ENCODE assay signal across 8 cellular contexts in genomic region chr6:118652051-118652699, GRCh38. TPM values are rescaled to one million over a fixed set of nuclear protein-coding genes. Genes with fewer than 3 reads are reported as not detected.
DNase-seq lines count a peak whose midpoint lies in the region; ATAC-seq and TF ChIP-seq lines count a peak whose summit lies in the region.

No MANE protein-coding gene starts in this region.

- ATAC-seq in GM19023 (IDR thresholded peaks at IDR 0.05; ENCODE audit: unreplicated experiment) (no peak), GM21825 (IDR thresholded peaks at IDR 0.05; ENCODE audit: unreplicated experiment) (no peak)

- H4K20me1 ChIP-seq in MM.1S (ENCODE audit: insufficient read depth, low read length): no peaks in the 10 kb centered on the region

- peaks cover 31% of the 10 kb centered on the region for H3K79me2 ChIP-seq in MM.1S (ENCODE audit: low read length)

- peaks cover 0 to 4% (median 0%) of the 10 kb centered on the region in 3 donors for H3K36me3 Mint-ChIP-seq in CD8-positive, alpha-beta memory T cell

- peaks cover 13% of the 10 kb centered on the region for H3F3A ChIP-seq in MM.1S (ENCODE audit: insufficient read depth, low read length)

- H2AFZ ChIP-seq in MM.1S (ENCODE audit: low read length): peak overlapping the region; percentile 88
- H2AFZ ChIP-seq in neuron (ENCODE audit: low read depth, low read length): peak overlapping the region; percentile 50

- H3K4me3 ChIP-seq in CD8-positive, alpha-beta memory T cell (ENCODE audit: low read length): peak overlapping the region; percentile 75
- H3K4me3 ChIP-seq in MM.1S (ENCODE audit: low read length) (peak overlapping the region; percentile 94), duodenal mucosa (ENCODE audit: low read depth in 1 of 2, low read length in 2 of 2) (peak overlapping the region; percentile 64 to 75), neuron (ENCODE audit: low read length) (peak overlapping the region; percentile 93)

- no peaks in the 10 kb centered on the region for H3K36me3 ChIP-seq in CD8-positive, alpha-beta memory T cell (ENCODE audit: insufficient read depth, low read length)
- H3K36me3 ChIP-seq in MM.1S (replicated peaks; ENCODE audit: insufficient read depth, low read length): no peaks in the 10 kb centered on the region
- no peaks in the 10 kb centered on the region for H3K36me3 ChIP-seq in duodenal mucosa (ENCODE audit: control insufficient read depth in 1 of 2, insufficient read depth in 2 of 2, low read length in 2 of 2)
- H3K36me3 ChIP-seq in neuron (ENCODE audit: insufficient read depth, low read length): no peaks in the 10 kb centered on the region

- H3K27me3 Mint-ChIP-seq in CD8-positive, alpha-beta memory T cell: peaks cover 0 to 2% of the 10 kb centered on the region in 2 donors

- no peaks in the 10 kb centered on the region for H3K9me2 ChIP-seq in MM.1S (replicated peaks; ENCODE audit: insufficient read depth, low read length)

- H3K27ac ChIP-seq in CD8-positive, alpha-beta memory T cell (ENCODE audit: low read depth, low read length): peak overlapping the region; percentile 82
- H3K27ac ChIP-seq in MM.1S (ENCODE audit: low read length) (no peak overlapping the region), duodenal mucosa (ENCODE audit: low read depth, low read length) (no peak overlapping the region)

- H3K4me1 Mint-ChIP-seq in CD8-positive, alpha-beta memory T cell: peaks cover 46 to 57% (median 54%) of the 10 kb centered on the region in 3 donors

- H3K27ac Mint-ChIP-seq in CD8-positive, alpha-beta memory T cell: peak overlapping the region; percentile 87 to 98 (median 97)

- peak overlapping the region; percentile 94 to 98 (median 97) for H3K4me3 Mint-ChIP-seq in CD8-positive, alpha-beta memory T cell

- H3K27me3 ChIP-seq in CD8-positive, alpha-beta memory T cell (ENCODE audit: insufficient read depth, low read length, poor library complexity, severe bottlenecking): no peaks in the 10 kb centered on the region
- no peaks in the 10 kb centered on the region for H3K27me3 ChIP-seq in MM.1S (replicated peaks; ENCODE audit: insufficient read depth, low read length)
- peaks cover 3 to 13% of the 10 kb centered on the region in 2 donors for H3K27me3 ChIP-seq in duodenal mucosa (ENCODE audit: control insufficient read depth in 1 of 2, insufficient read depth in 2 of 2, low read length in 2 of 2)
- no peaks in the 10 kb centered on the region for H3K27me3 ChIP-seq in neuron (ENCODE audit: insufficient read depth, low read length)

- peaks cover 36% of the 10 kb centered on the region for H3K4me1 ChIP-seq in CD8-positive, alpha-beta memory T cell (ENCODE audit: insufficient read depth, low read length)
- H3K4me1 ChIP-seq in MM.1S (ENCODE audit: low read length) (peaks cover 18% of the 10 kb centered on the region), duodenal mucosa (ENCODE audit: control insufficient read depth in 1 of 2, insufficient read depth in 2 of 2, low read length in 2 of 2) (peaks cover 10 to 11% of the 10 kb centered on the region in 2 donors), neuron (ENCODE audit: insufficient read depth, low read length) (peaks cover 15% of the 10 kb centered on the region)

- POLR2A ChIA-PET in CD8-positive, alpha-beta memory T cell (lab: Charles Lee): interaction anchor here (0.9 to 1.6 kb wide), 7 partner anchors 8 to 283 kb away, joined by 3 to 28 read pairs (median 7); partner anchors contain the start of genes ASF1A and MCM9

- H3K9me3 Mint-ChIP-seq in CD8-positive, alpha-beta memory T cell: no peaks in the 10 kb centered on the region

- no peak for TF ChIP-seq CTCF in MM.1S (IDR thresholded peaks at IDR 0.05; ENCODE audit: low read length)

- H3K4me2 ChIP-seq in MM.1S (ENCODE audit: low read depth, low read length): peak overlapping the region; percentile 69; the same call in 1 of the 2 replicates

- H3K9me3 ChIP-seq in CD8-positive, alpha-beta memory T cell (ENCODE audit: low read length): no peaks in the 10 kb centered on the region
- no peaks in the 10 kb centered on the region for H3K9me3 ChIP-seq in MM.1S (replicated peaks; ENCODE audit: insufficient read depth, low read length)
- H3K9me3 ChIP-seq in duodenal mucosa (ENCODE audit: control insufficient read depth in 1 of 2, low read length in 2 of 2): no peaks in the 10 kb centered on the region
- H3K9me3 ChIP-seq in neuron (ENCODE audit: low read length): no peaks in the 10 kb centered on the region

- CTCF ChIA-PET in CD8-positive, alpha-beta memory T cell (lab: Charles Lee): interaction anchor here (0.8 to 2.7 kb wide), 12 partner anchors 14 to 242 kb away, joined by 3 to 6 read pairs (median 4); partner anchors contain the start of gene ASF1A

- H3K9ac ChIP-seq in MM.1S (ENCODE audit: low read length) (peak overlapping the region; percentile 58; the same call in 1 of the 2 replicates), duodenal mucosa (ENCODE audit: low read depth in 1 of 2, low read length in 2 of 2) (peak overlapping the region; percentile 59 to 60)

- no peak for DNase-seq in CD8-positive, alpha-beta memory T cell
- no peak for DNase-seq in MM.1S
- no peak for DNase-seq in mesenteric fat pad (ENCODE audit: low spot score)
- no peak for DNase-seq in NOMO-1 (lab: John Stamatoyannopoulos, UW; ENCODE audit: unreplicated experiment in 2 of 2)

RNA-seq across cellular contexts. Expression of gene CEP85L, which starts 0.8 kb away (rescaled TPM):
- 10 to 100 TPM; 28.4 to 29.1 TPM for total RNA-seq in CD8-positive, alpha-beta memory T cell
- polyA plus RNA-seq in CD8-positive, alpha-beta memory T cell: 32.1 TPM
- 11.6 TPM for total RNA-seq in mesenteric fat pad
